29 cellular contexts compared by ENCODE assay signal in the genomic region with DNA sequence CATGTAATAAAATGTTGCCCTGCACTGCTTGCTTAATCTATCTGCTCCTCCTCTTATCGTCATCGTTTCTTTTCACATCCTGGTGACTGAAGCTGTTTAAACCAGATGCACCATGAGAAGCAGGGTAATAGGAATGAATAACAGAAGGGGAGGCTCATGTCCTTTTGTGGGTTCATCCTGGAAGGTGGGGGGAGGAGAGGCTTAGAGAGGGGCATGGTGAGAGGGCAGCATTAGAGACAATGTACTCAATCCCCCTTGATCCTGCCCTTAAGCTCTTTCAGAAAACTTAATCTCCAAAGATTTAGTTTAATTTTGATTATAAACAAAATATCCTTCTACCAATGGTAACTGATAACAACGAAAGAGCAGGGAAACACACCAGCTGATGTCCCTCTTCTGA.
"Had no signal": no experiment of that assay in that cellular context is flagged by ENCODE, and none has a peak within 500 bp of the region (broad histone marks: within the 10 kb centered on the region; RNA-seq: fewer than 3 reads in every experiment).

No MANE protein-coding gene starts in this region.

- H3K9me3 ChIP-seq: ovary, psoas muscle, right lobe of liver, sigmoid colon, stomach, thoracic aorta, thyroid gland, tibial nerve, upper lobe of right lung, uterus had no signal

- DNase-seq: naive thymus-derived CD8-positive, alpha-beta T cell; nephron progenitor cell; occipital lobe; ovary; posterior cingulate gyrus; psoas muscle; right cardiac atrium; right lobe of liver; sigmoid colon; small intestine; stimulated activated CD4-positive, alpha-beta T cell treated with anti-CD3 and anti-CD28 coated beads, Interleukin-15, amount 100 ng/mL, for 24 hours; stimulated activated CD4-positive, alpha-beta T cell treated with anti-CD3 and anti-CD28 coated beads, Interleukin-2, amount 100 ng/mL, for 24 hours; stimulated activated CD4-positive, alpha-beta T cell treated with anti-CD3 and anti-CD28 coated beads, Interleukin-2, amount 100 ng/mL, for 48 hours; stimulated activated CD4-positive, alpha-beta T cell treated with anti-CD3 and anti-CD28 coated beads, Interleukin-4, amount 100 ng/mL, for 24 hours; stimulated activated naive B cell treated with anti-CD40 and anti-IgM and Interleukin-4, amounts not matched to agents 10 μg/mL and 1 μg/mL and 100 μg/mL, for 72 hours; stimulated activated naive CD4-positive, alpha-beta T cell treated with Interleukin-2 at 50 U/mL for 16 hours; stomach; thyroid gland; trophoblast cell; upper lobe of right lung; uterus had no signal

- H3K4me3 ChIP-seq: ovary, psoas muscle, right lobe of liver, sigmoid colon, stomach, thoracic aorta, thyroid gland, tibial nerve, upper lobe of right lung, uterus had no signal

- H3K36me3 Mint-ChIP-seq: naive thymus-derived CD8-positive, alpha-beta T cell; natural killer cell treated with Interleukin-12 subunit alpha and Interleukin-12 subunit beta and Interleukin-15 and Interleukin-18, amount 100 ng/mL, for 72 hours; stimulated activated effector memory CD8-positive, alpha-beta T cell treated with anti-CD3 and anti-CD28 coated beads, Interleukin-12 subunit alpha, Interleukin-12 subunit beta, amount 100 ng/mL, for 72 hours; stimulated activated naive B cell treated with anti-CD40 and anti-IgM and Interleukin-4, amounts not matched to agents 10 μg/mL and 1 μg/mL and 100 μg/mL, for 72 hours had no signal

- H3K36me3 ChIP-seq: ovary, right lobe of liver, sigmoid colon, stomach, thoracic aorta, thyroid gland, tibial nerve, upper lobe of right lung, uterus had no signal

- H2AFZ ChIP-seq: parathyroid adenoma had no signal

- H3K27me3 Mint-ChIP-seq: natural killer cell treated with Interleukin-12 subunit alpha and Interleukin-12 subunit beta and Interleukin-15 and Interleukin-18, amount 100 ng/mL, for 72 hours had no signal

- ATAC-seq: naive thymus-derived CD8-positive, alpha-beta T cell; natural killer cell treated with Interleukin-12 subunit alpha and Interleukin-12 subunit beta and Interleukin-15 and Interleukin-18, amount 100 ng/mL, for 72 hours; psoas muscle; right cardiac atrium; right lobe of liver; stimulated activated effector memory CD8-positive, alpha-beta T cell treated with anti-CD3 and anti-CD28 coated beads, Interleukin-12 subunit alpha, Interleukin-12 subunit beta, amount 100 ng/mL, for 72 hours; upper lobe of right lung had no signal

- H3K4me1 Mint-ChIP-seq: naive thymus-derived CD8-positive, alpha-beta T cell; neural crest cell; stimulated activated effector memory CD8-positive, alpha-beta T cell treated with anti-CD3 and anti-CD28 coated beads, Interleukin-12 subunit alpha, Interleukin-12 subunit beta, amount 100 ng/mL, for 72 hours had no signal

- H3K27ac Mint-ChIP-seq: naive thymus-derived CD8-positive, alpha-beta T cell; natural killer cell treated with Interleukin-12 subunit alpha and Interleukin-12 subunit beta and Interleukin-15 and Interleukin-18, amount 100 ng/mL, for 72 hours; nephron progenitor cell; progenitor cell of endocrine pancreas; stimulated activated effector memory CD8-positive, alpha-beta T cell treated with anti-CD3 and anti-CD28 coated beads, Interleukin-12 subunit alpha, Interleukin-12 subunit beta, amount 100 ng/mL, for 72 hours; stimulated activated naive B cell treated with anti-CD40 and anti-IgM and Interleukin-4, amounts not matched to agents 10 μg/mL and 1 μg/mL and 100 μg/mL, for 72 hours; stimulated activated naive CD8-positive, alpha-beta T cell treated with anti-CD3 and anti-CD28 coated beads, Interleukin-15, Interleukin-2, amounts not matched to agents 100 ng/mL and 50 ng/mL, for 24 hours had no signal

- H3K4me3 Mint-ChIP-seq: naive thymus-derived CD8-positive, alpha-beta T cell; natural killer cell treated with Interleukin-12 subunit alpha and Interleukin-12 subunit beta and Interleukin-15 and Interleukin-18, amount 100 ng/mL, for 72 hours; nephron progenitor cell; neural crest cell; stimulated activated effector memory CD8-positive, alpha-beta T cell treated with anti-CD3 and anti-CD28 coated beads, Interleukin-12 subunit alpha, Interleukin-12 subunit beta, amount 100 ng/mL, for 72 hours; stimulated activated naive B cell treated with anti-CD40 and anti-IgM and Interleukin-4, amounts not matched to agents 10 μg/mL and 1 μg/mL and 100 μg/mL, for 72 hours; stimulated activated naive CD8-positive, alpha-beta T cell treated with anti-CD3 and anti-CD28 coated beads, Interleukin-15, Interleukin-2, amounts not matched to agents 100 ng/mL and 50 ng/mL, for 24 hours had no signal

- H3K9ac ChIP-seq: parathyroid adenoma had no signal

- H3K27me3 ChIP-seq: ovary, right lobe of liver, sigmoid colon, stomach, thyroid gland, tibial nerve, upper lobe of right lung, uterus had no signal

- H3K27ac ChIP-seq: ovary, parathyroid adenoma, psoas muscle, right lobe of liver, sigmoid colon, stomach, thoracic aorta, thyroid gland, tibial nerve, upper lobe of right lung, uterus had no signal

- H3K4me1 ChIP-seq: parathyroid adenoma, psoas muscle, right lobe of liver, sigmoid colon, stomach, thyroid gland, tibial nerve, upper lobe of right lung, uterus had no signal

- H3K9me3 Mint-ChIP-seq: nephron progenitor cell; neural crest cell; stimulated activated effector memory CD8-positive, alpha-beta T cell treated with anti-CD3 and anti-CD28 coated beads, Interleukin-12 subunit alpha, Interleukin-12 subunit beta, amount 100 ng/mL, for 72 hours; stimulated activated naive B cell treated with anti-CD40 and anti-IgM and Interleukin-4, amounts not matched to agents 10 μg/mL and 1 μg/mL and 100 μg/mL, for 72 hours; stimulated activated naive CD8-positive, alpha-beta T cell treated with anti-CD3 and anti-CD28 coated beads, Interleukin-15, Interleukin-2, amounts not matched to agents 100 ng/mL and 50 ng/mL, for 24 hours had no signal

- FAIRE-seq: small intestine had no signal

- H3K79me2 ChIP-seq: parathyroid adenoma had no signal
